Comparison of ENCODE assay signal across 21 cellular contexts in the genomic region with DNA sequence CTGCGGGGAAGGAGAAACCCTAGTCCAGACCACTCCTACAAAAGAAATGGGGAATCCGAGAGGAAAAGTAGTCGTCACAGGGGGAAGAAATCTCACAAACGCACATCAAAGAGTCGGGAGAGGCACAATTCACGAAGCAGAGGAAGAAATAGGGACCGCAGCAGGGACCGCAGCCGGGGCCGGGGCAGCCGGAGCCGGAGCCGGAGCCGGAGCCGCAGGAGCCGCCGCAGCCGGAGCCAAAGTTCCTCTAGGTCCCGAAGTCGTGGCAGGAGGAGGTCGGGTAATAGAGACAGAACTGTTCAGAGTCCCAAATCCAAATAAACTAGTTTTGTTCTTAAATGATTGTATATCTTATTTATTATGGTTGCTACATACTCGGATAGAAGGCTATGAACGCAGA. TPM values are rescaled to one million over a fixed set of nuclear protein-coding genes. Genes with fewer than 3 reads are reported as not detected.
A peak's percentile ranks its signal among the peaks of the same experiment; 100 is the strongest.
DNase-seq lines count a peak whose midpoint lies in the region; ATAC-seq and TF ChIP-seq lines count a peak whose summit lies in the region.
"Had no signal": no experiment of that assay in that cellular context is flagged by ENCODE, and none has a peak within 500 bp of the region (broad histone marks: within the 10 kb centered on the region; RNA-seq: fewer than 3 reads in every experiment).

No MANE protein-coding gene starts in this region.

- H3K27me3 ChIP-seq in tibial artery = no peaks in the 10 kb centered on the region
- H3K27me3 ChIP-seq: MG63 had no signal

- no peaks in the 10 kb centered on the region for H3K4me1 ChIP-seq in tibial artery
- H3K4me1 ChIP-seq: BLaER1 treated with 17β-estradiol and CSF1 and Interleukin-3, amounts not matched to agents 10 nM and 100 nM had no signal

- no peak for DNase-seq in activated naive CD8-positive, alpha-beta T cell treated with anti-CD3 and anti-CD28 coated beads, Interleukin-2, amount 10 ng/mL, durations not matched to agents 7 days and 5 days
- no peak for DNase-seq in activated naive CD8-positive, alpha-beta T cell treated with anti-CD3 and anti-CD28 coated beads for 36 hours
- DNase-seq in osteocyte (ENCODE audit: extremely low spot score, unreplicated experiment) (no peak), tibial artery (no peak), Kasumi-1 (lab: John Stamatoyannopoulos, UW) (no peak)
- no peak for DNase-seq in natural killer cell treated with Interleukin-12 subunit alpha and Interleukin-12 subunit beta and Interleukin-15 and Interleukin-18, amount 100 ng/mL, for 72 hours (ENCODE audit: low spot score)
- DNase-seq: AML-193; CD4-positive, alpha-beta T cell; MG63; NCI-H1105 treated with DMSO at 0.1 percent for 48 hours; NCI-H146; NCI-H1930; NCI-H2107; NCI-H524; NCI-H748 treated with DMSO at 0.1 percent for 48 hours; SIG-M5 had no signal

- no peak overlapping the region for H3K4me3 Mint-ChIP-seq in activated naive CD8-positive, alpha-beta T cell treated with anti-CD3 and anti-CD28 coated beads, Interleukin-2, amount 10 ng/mL, durations not matched to agents 7 days and 5 days
- H3K4me3 Mint-ChIP-seq in activated naive CD8-positive, alpha-beta T cell treated with anti-CD3 and anti-CD28 coated beads for 36 hours = no peak overlapping the region
- H3K4me3 Mint-ChIP-seq in dendritic cell treated with granulocyte-macrophage colony-stimulating factor and Interleukin-4, amounts not matched to agents 40 ng/mL and 50 ng/mL, for 4 days = no peak overlapping the region
- H3K4me3 Mint-ChIP-seq in osteocyte (ENCODE audit: unreplicated experiment) = no peak overlapping the region
- H3K4me3 Mint-ChIP-seq in natural killer cell treated with Interleukin-12 subunit alpha and Interleukin-12 subunit beta and Interleukin-15 and Interleukin-18, amount 100 ng/mL, for 72 hours = no peak overlapping the region
- H3K4me3 Mint-ChIP-seq: CD4-positive, alpha-beta T cell had no signal

- H3K27ac ChIP-seq in VCaP (0 out of 2 replicates have a peak overlapping the region, but pooled peaks have one; percentile 19), tibial artery (no peak overlapping the region)
- H3K27ac ChIP-seq: BLaER1 treated with 17β-estradiol and CSF1 and Interleukin-3, amounts not matched to agents 10 nM and 100 nM; SK-N-MC had no signal

- peaks cover 0 to 56% (median 56%) of the 10 kb centered on the region in 3 donors for H3K36me3 ChIP-seq in tibial artery
- H3K36me3 ChIP-seq: MG63 had no signal

- H3K27me3 Mint-ChIP-seq in activated naive CD8-positive, alpha-beta T cell treated with anti-CD3 and anti-CD28 coated beads, Interleukin-2, amount 10 ng/mL, durations not matched to agents 7 days and 5 days = no peaks in the 10 kb centered on the region
- no peaks in the 10 kb centered on the region for H3K27me3 Mint-ChIP-seq in activated naive CD8-positive, alpha-beta T cell treated with anti-CD3 and anti-CD28 coated beads for 36 hours
- no peaks in the 10 kb centered on the region for H3K27me3 Mint-ChIP-seq in dendritic cell treated with granulocyte-macrophage colony-stimulating factor and Interleukin-4, amounts not matched to agents 40 ng/mL and 50 ng/mL, for 4 days
- no peaks in the 10 kb centered on the region for H3K27me3 Mint-ChIP-seq in osteocyte (ENCODE audit: unreplicated experiment)
- no peaks in the 10 kb centered on the region for H3K27me3 Mint-ChIP-seq in natural killer cell treated with Interleukin-12 subunit alpha and Interleukin-12 subunit beta and Interleukin-15 and Interleukin-18, amount 100 ng/mL, for 72 hours
- H3K27me3 Mint-ChIP-seq: CD4-positive, alpha-beta T cell had no signal

- POLR2A ChIA-PET in activated naive CD8-positive, alpha-beta T cell treated with anti-CD3 and anti-CD28 coated beads, Interleukin-2, amount 10 ng/mL, durations not matched to agents 7 days and 5 days (lab: Charles Lee) = no interaction called here

- peak overlapping the region; percentile 32 for H3K27ac Mint-ChIP-seq in activated naive CD8-positive, alpha-beta T cell treated with anti-CD3 and anti-CD28 coated beads, Interleukin-2, amount 10 ng/mL, durations not matched to agents 7 days and 5 days
- no peak overlapping the region for H3K27ac Mint-ChIP-seq in activated naive CD8-positive, alpha-beta T cell treated with anti-CD3 and anti-CD28 coated beads for 36 hours
- peak overlapping the region; percentile 31 for H3K27ac Mint-ChIP-seq in dendritic cell treated with granulocyte-macrophage colony-stimulating factor and Interleukin-4, amounts not matched to agents 40 ng/mL and 50 ng/mL, for 4 days
- H3K27ac Mint-ChIP-seq in osteocyte (ENCODE audit: unreplicated experiment) = peak overlapping the region; percentile 50
- peak overlapping the region in 1 of 2 donors; percentile 79 for H3K27ac Mint-ChIP-seq in natural killer cell treated with Interleukin-12 subunit alpha and Interleukin-12 subunit beta and Interleukin-15 and Interleukin-18, amount 100 ng/mL, for 72 hours
- H3K27ac Mint-ChIP-seq: CD4-positive, alpha-beta T cell had no signal

- H3K36me3 Mint-ChIP-seq in activated naive CD8-positive, alpha-beta T cell treated with anti-CD3 and anti-CD28 coated beads, Interleukin-2, amount 10 ng/mL, durations not matched to agents 7 days and 5 days = peaks cover 20% of the 10 kb centered on the region
- peaks cover 25% of the 10 kb centered on the region for H3K36me3 Mint-ChIP-seq in activated naive CD8-positive, alpha-beta T cell treated with anti-CD3 and anti-CD28 coated beads for 36 hours
- H3K36me3 Mint-ChIP-seq in dendritic cell treated with granulocyte-macrophage colony-stimulating factor and Interleukin-4, amounts not matched to agents 40 ng/mL and 50 ng/mL, for 4 days (ENCODE audit: low read depth) = peaks cover 67% of the 10 kb centered on the region
- H3K36me3 Mint-ChIP-seq in osteocyte (ENCODE audit: unreplicated experiment) = peaks cover 50% of the 10 kb centered on the region
- peaks cover 21% of the 10 kb centered on the region for H3K36me3 Mint-ChIP-seq in natural killer cell treated with Interleukin-12 subunit alpha and Interleukin-12 subunit beta and Interleukin-15 and Interleukin-18, amount 100 ng/mL, for 72 hours

- H3K9me3 Mint-ChIP-seq in activated naive CD8-positive, alpha-beta T cell treated with anti-CD3 and anti-CD28 coated beads, Interleukin-2, amount 10 ng/mL, durations not matched to agents 7 days and 5 days = no peaks in the 10 kb centered on the region
- no peaks in the 10 kb centered on the region for H3K9me3 Mint-ChIP-seq in activated naive CD8-positive, alpha-beta T cell treated with anti-CD3 and anti-CD28 coated beads for 36 hours
- no peaks in the 10 kb centered on the region for H3K9me3 Mint-ChIP-seq in dendritic cell treated with granulocyte-macrophage colony-stimulating factor and Interleukin-4, amounts not matched to agents 40 ng/mL and 50 ng/mL, for 4 days
- H3K9me3 Mint-ChIP-seq in osteocyte (ENCODE audit: unreplicated experiment) = no peaks in the 10 kb centered on the region
- no peaks in the 10 kb centered on the region for H3K9me3 Mint-ChIP-seq in natural killer cell treated with Interleukin-12 subunit alpha and Interleukin-12 subunit beta and Interleukin-15 and Interleukin-18, amount 100 ng/mL, for 72 hours
- H3K9me3 Mint-ChIP-seq: CD4-positive, alpha-beta T cell had no signal

- no peak for ATAC-seq in activated naive CD8-positive, alpha-beta T cell treated with anti-CD3 and anti-CD28 coated beads, Interleukin-2, amount 10 ng/mL, durations not matched to agents 7 days and 5 days (ENCODE audit: low read depth)
- ATAC-seq in natural killer cell treated with Interleukin-12 subunit alpha and Interleukin-12 subunit beta and Interleukin-15 and Interleukin-18, amount 100 ng/mL, for 72 hours = no peak
- ATAC-seq: K562 had no signal

- no peak overlapping the region for H3K4me3 ChIP-seq in tibial artery
- H3K4me3 ChIP-seq: BLaER1 treated with 17β-estradiol and CSF1 and Interleukin-3, amounts not matched to agents 10 nM and 100 nM; K562; MG63; SK-N-MC had no signal

- no peaks in the 10 kb centered on the region for H3K9me3 ChIP-seq in tibial artery
- H3K9me3 ChIP-seq: BLaER1 treated with 17β-estradiol and CSF1 and Interleukin-3, amounts not matched to agents 10 nM and 100 nM; MG63 had no signal

- TF ChIP-seq CTCF in VCaP (conservative IDR thresholded peaks at IDR 0.05) (no peak), osteocyte (IDR thresholded peaks at IDR 0.05) (no peak), tibial artery (IDR thresholded peaks at IDR 0.05) (no peak)

- intact Hi-C loops in dendritic cell treated with granulocyte-macrophage colony-stimulating factor and Interleukin-4, amounts not matched to agents 40 ng/mL and 50 ng/mL, for 4 days (cut with micrococcal nuclease) = loop anchor here (10.0 kb wide), 1 partner anchor 58 kb away; no protein-coding TSS in a partner anchor
- intact Hi-C loops in tibial artery (cut with DNase I; ENCODE audit: low total_unique reads) = no loop called here

- peaks cover 5% of the 10 kb centered on the region for H3K4me1 Mint-ChIP-seq in activated naive CD8-positive, alpha-beta T cell treated with anti-CD3 and anti-CD28 coated beads, Interleukin-2, amount 10 ng/mL, durations not matched to agents 7 days and 5 days
- H3K4me1 Mint-ChIP-seq in activated naive CD8-positive, alpha-beta T cell treated with anti-CD3 and anti-CD28 coated beads for 36 hours = peaks cover 27% of the 10 kb centered on the region
- H3K4me1 Mint-ChIP-seq in dendritic cell treated with granulocyte-macrophage colony-stimulating factor and Interleukin-4, amounts not matched to agents 40 ng/mL and 50 ng/mL, for 4 days (ENCODE audit: low read depth) = no peaks in the 10 kb centered on the region
- H3K4me1 Mint-ChIP-seq in osteocyte (ENCODE audit: unreplicated experiment) = no peaks in the 10 kb centered on the region
- peaks cover 11 to 16% of the 10 kb centered on the region in 2 donors for H3K4me1 Mint-ChIP-seq in natural killer cell treated with Interleukin-12 subunit alpha and Interleukin-12 subunit beta and Interleukin-15 and Interleukin-18, amount 100 ng/mL, for 72 hours (ENCODE audit: low read depth in 2 of 2)

RNA-seq across cellular contexts. Expression of a gene that starts 31.7 kb away (rescaled TPM):
- total RNA-seq in activated naive CD8-positive, alpha-beta T cell treated with anti-CD3 and anti-CD28 coated beads, Interleukin-2, amount 10 ng/mL, durations not matched to agents 7 days and 5 days = 10 to 100 TPM; 28.8 to 31.5 TPM
- 10 to 100 TPM; 29.4 to 33.0 TPM for total RNA-seq in activated naive CD8-positive, alpha-beta T cell treated with anti-CD3 and anti-CD28 coated beads for 36 hours
- 79.7 and 92.6 TPM in 2 replicates for total RNA-seq in osteocyte
- total RNA-seq in natural killer cell treated with Interleukin-12 subunit alpha and Interleukin-12 subunit beta and Interleukin-15 and Interleukin-18, amount 100 ng/mL, for 72 hours = 10 to 100 TPM; 26.7 to 35.8 TPM

RNA-seq across cellular contexts. Expression of a gene that starts 32.6 kb away (rescaled TPM):
- total RNA-seq in activated naive CD8-positive, alpha-beta T cell treated with anti-CD3 and anti-CD28 coated beads, Interleukin-2, amount 10 ng/mL, durations not matched to agents 7 days and 5 days = 10 to 100 TPM; 19.3 TPM
- 10 to 100 TPM; 11.2 to 12.5 TPM for total RNA-seq in activated naive CD8-positive, alpha-beta T cell treated with anti-CD3 and anti-CD28 coated beads for 36 hours
- 14.0 and 16.3 TPM in 2 replicates for total RNA-seq in osteocyte
- total RNA-seq in natural killer cell treated with Interleukin-12 subunit alpha and Interleukin-12 subunit beta and Interleukin-15 and Interleukin-18, amount 100 ng/mL, for 72 hours = 10 to 100 TPM; 21.4 to 28.6 TPM
